16 cellular contexts compared by ENCODE assay signal in the genomic region with DNA sequence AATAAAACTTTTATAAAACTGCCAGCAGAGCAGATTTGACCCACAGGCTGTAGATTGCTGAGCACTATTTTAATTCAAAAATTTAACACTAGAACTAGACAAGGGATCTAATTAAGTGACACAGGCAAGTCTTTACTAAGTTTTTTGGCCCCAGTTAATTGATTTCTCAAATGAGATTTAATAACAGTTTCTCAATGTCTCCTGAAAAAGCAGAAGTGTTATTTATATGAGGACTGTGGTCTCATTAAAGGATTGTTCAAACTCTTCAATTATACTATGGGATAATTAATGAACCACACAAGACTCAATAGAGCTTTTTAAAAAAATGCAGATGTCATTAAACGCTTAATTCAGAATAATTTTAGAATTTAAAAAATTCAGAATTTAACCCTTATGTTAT. TPM values are rescaled to one million over a fixed set of nuclear protein-coding genes. Genes with fewer than 3 reads are reported as not detected.
A peak's percentile ranks its signal among the peaks of the same experiment; 100 is the strongest.
DNase-seq lines count a peak whose midpoint lies in the region; ATAC-seq and TF ChIP-seq lines count a peak whose summit lies in the region.
"Had no signal": no experiment of that assay in that cellular context is flagged by ENCODE, and none has a peak within 500 bp of the region (broad histone marks: within the 10 kb centered on the region; RNA-seq: fewer than 3 reads in every experiment).

No MANE protein-coding gene starts in this region.

- H3K36me3 Mint-ChIP-seq in GM23338 (ENCODE audit: low read depth) (no peaks in the 10 kb centered on the region), chondrocyte (ENCODE audit: low read depth) (peaks cover 3% of the 10 kb centered on the region)
- peaks cover 4% of the 10 kb centered on the region for H3K36me3 Mint-ChIP-seq in effector memory CD8-positive, alpha-beta T cell (ENCODE audit: insufficient read depth)

- TF ChIP-seq CTCF in GM23338 (conservative IDR thresholded peaks at IDR 0.05; ENCODE audit: low read depth in 2 of 2) (no peak), LNCaP clone FGC (IDR thresholded peaks at IDR 0.05; ENCODE audit: control insufficient read depth, extremely low read depth, insufficient read depth) (no peak), chondrocyte (IDR thresholded peaks at IDR 0.05) (no peak), osteoblast (IDR thresholded peaks at IDR 0.05; ENCODE audit: extremely low read depth, low read depth, low read length) (no peak)

- no peak for DNase-seq in GM23338 (ENCODE audit: low spot score)
- no peak for DNase-seq in LNCaP clone FGC (ENCODE audit: low read depth)
- no peak for DNase-seq in chondrocyte (ENCODE audit: low spot score)
- DNase-seq in osteoblast (ENCODE audit: insufficient read length, low spot score, missing footprints): peak; percentile 59
- DNase-seq in effector memory CD8-positive, alpha-beta T cell: no peak
- DNase-seq: activated CD8-positive, alpha-beta memory T cell treated with anti-CD3 and anti-CD28 coated beads, Interleukin-2, amount 50 U/mL, for 4 hours; CD8-positive, alpha-beta T cell; colonic mucosa; H7; NCI-H1092; NCI-H524 treated with DMSO at 0.1 percent for 48 hours; right cardiac atrium; WERI-Rb-1 had no signal

- H3K27ac Mint-ChIP-seq in GM23338 (no peak overlapping the region), chondrocyte (ENCODE audit: unreplicated experiment) (peak overlapping the region; percentile 82)
- H3K27ac Mint-ChIP-seq in effector memory CD8-positive, alpha-beta T cell: no peak overlapping the region
- H3K27ac Mint-ChIP-seq: CD8-positive, alpha-beta T cell had no signal

- H3K4me1 ChIP-seq in GM23338 (ENCODE audit: insufficient read depth): 0 out of 2 replicates have a peak, but pooled peaks cover 14% of the 10 kb centered on the region
- peaks cover 16% of the 10 kb centered on the region for H3K4me1 ChIP-seq in osteoblast (ENCODE audit: insufficient read depth, low read length)
- H3K4me1 ChIP-seq: colonic mucosa had no signal

- H4K20me1 ChIP-seq in GM23338 (replicated peaks; ENCODE audit: insufficient read depth) (0 out of 2 replicates have a peak, but pooled peaks cover 8% of the 10 kb centered on the region), osteoblast (ENCODE audit: insufficient read depth, low read length) (peaks cover 11% of the 10 kb centered on the region)

- H3K36me3 ChIP-seq in GM23338 (ENCODE audit: insufficient read depth) (no peaks in the 10 kb centered on the region), osteoblast (ENCODE audit: insufficient read depth, low read length) (peaks cover 3% of the 10 kb centered on the region)
- H3K36me3 ChIP-seq: colonic mucosa, WERI-Rb-1 had no signal

- no peaks in the 10 kb centered on the region for H3K27me3 ChIP-seq in GM23338 (ENCODE audit: insufficient read depth)
- H3K27me3 ChIP-seq in osteoblast (ENCODE audit: insufficient read depth, low read length): no peaks in the 10 kb centered on the region
- H3K27me3 ChIP-seq: colonic mucosa had no signal

- no peak overlapping the region for H3K4me3 ChIP-seq in GM23338
- peak overlapping the region; percentile 99 for H3K4me3 ChIP-seq in LNCaP clone FGC (ENCODE audit: low read depth, low read length)
- peak overlapping the region; percentile 21 for H3K4me3 ChIP-seq in osteoblast (ENCODE audit: insufficient read depth, low read length)
- H3K4me3 ChIP-seq: colonic mucosa had no signal

- H3K27me3 Mint-ChIP-seq in GM23338 (ENCODE audit: insufficient read depth, low read depth, poor library complexity) (peaks cover 2% of the 10 kb centered on the region), chondrocyte (ENCODE audit: low read depth) (no peaks in the 10 kb centered on the region)
- H3K27me3 Mint-ChIP-seq in effector memory CD8-positive, alpha-beta T cell: no peaks in the 10 kb centered on the region

- H2AFZ ChIP-seq in GM23338: no peak overlapping the region
- no peak overlapping the region for H2AFZ ChIP-seq in osteoblast (ENCODE audit: low read length)

- H3K9me2 ChIP-seq in GM23338 (ENCODE audit: insufficient read depth): no peaks in the 10 kb centered on the region

- peaks cover 58% of the 10 kb centered on the region for H3K79me2 ChIP-seq in GM23338 (replicated peaks; ENCODE audit: insufficient read depth)
- H3K79me2 ChIP-seq in osteoblast (ENCODE audit: insufficient read depth, low read length): peaks cover 64% of the 10 kb centered on the region

- peak overlapping the region; percentile 49 for H3K4me3 Mint-ChIP-seq in GM23338
- peak overlapping the region; percentile 47 for H3K4me3 Mint-ChIP-seq in chondrocyte (ENCODE audit: unreplicated experiment)
- H3K4me3 Mint-ChIP-seq in effector memory CD8-positive, alpha-beta T cell: no peak overlapping the region

- H3K9me3 Mint-ChIP-seq in GM23338 (no peaks in the 10 kb centered on the region), chondrocyte (ENCODE audit: low read depth) (no peaks in the 10 kb centered on the region)
- no peaks in the 10 kb centered on the region for H3K9me3 Mint-ChIP-seq in effector memory CD8-positive, alpha-beta T cell
- H3K9me3 Mint-ChIP-seq: CD8-positive, alpha-beta T cell had no signal

- H3K9me3 ChIP-seq in osteoblast (ENCODE audit: low read depth, low read length): no peaks in the 10 kb centered on the region
- H3K9me3 ChIP-seq: colonic mucosa had no signal

- H3F3A ChIP-seq in GM23338 (replicated peaks; ENCODE audit: low read depth): no peaks in the 10 kb centered on the region

- peak overlapping the region; percentile 87 for H3K4me2 ChIP-seq in GM23338
- H3K4me2 ChIP-seq in osteoblast (ENCODE audit: insufficient read depth, low read length): peak overlapping the region; percentile 96

- peaks cover 11% of the 10 kb centered on the region for H3K4me1 Mint-ChIP-seq in GM23338
- peaks cover 49% of the 10 kb centered on the region for H3K4me1 Mint-ChIP-seq in chondrocyte (ENCODE audit: low read depth)
- H3K4me1 Mint-ChIP-seq in effector memory CD8-positive, alpha-beta T cell (ENCODE audit: low read depth in 2 of 2): peaks cover 17 to 31% of the 10 kb centered on the region in 2 donors

- ATAC-seq in GM23338 (no peak), HG03135 (IDR thresholded peaks at IDR 0.05; ENCODE audit: unreplicated experiment) (no peak), GM18907 (IDR thresholded peaks at IDR 0.05; ENCODE audit: unreplicated experiment) (no peak)
- no peak for ATAC-seq in effector memory CD8-positive, alpha-beta T cell (replicated peaks)
- ATAC-seq: CD8-positive, alpha-beta T cell; right cardiac atrium; Right ventricle myocardium inferior had no signal

- H3K27ac ChIP-seq in GM23338 (ENCODE audit: low read depth) (no peak overlapping the region), osteoblast (ENCODE audit: low read depth, low read length) (no peak overlapping the region)
- H3K27ac ChIP-seq: WERI-Rb-1 had no signal

TF ChIP-seq in GM23338, 12 proteins besides CTCF, POLR2A, EP300 and RAD21 (continues in another document):
- TF ChIP-seq ZNF331 (CRISPR knock-in tag; IDR thresholded peaks at IDR 0.05; ENCODE audit: low read depth): no peak
- no peak for TF ChIP-seq EZH2phosphoT487 (IDR thresholded peaks at IDR 0.05; ENCODE audit: unreplicated experiment)
- no peak for TF ChIP-seq STAT1 (IDR thresholded peaks at IDR 0.05; ENCODE audit: unreplicated experiment)
- no peak for TF ChIP-seq NANOG (IDR thresholded peaks at IDR 0.05; ENCODE audit: borderline replicate concordance)
- TF ChIP-seq, protein P1, sequence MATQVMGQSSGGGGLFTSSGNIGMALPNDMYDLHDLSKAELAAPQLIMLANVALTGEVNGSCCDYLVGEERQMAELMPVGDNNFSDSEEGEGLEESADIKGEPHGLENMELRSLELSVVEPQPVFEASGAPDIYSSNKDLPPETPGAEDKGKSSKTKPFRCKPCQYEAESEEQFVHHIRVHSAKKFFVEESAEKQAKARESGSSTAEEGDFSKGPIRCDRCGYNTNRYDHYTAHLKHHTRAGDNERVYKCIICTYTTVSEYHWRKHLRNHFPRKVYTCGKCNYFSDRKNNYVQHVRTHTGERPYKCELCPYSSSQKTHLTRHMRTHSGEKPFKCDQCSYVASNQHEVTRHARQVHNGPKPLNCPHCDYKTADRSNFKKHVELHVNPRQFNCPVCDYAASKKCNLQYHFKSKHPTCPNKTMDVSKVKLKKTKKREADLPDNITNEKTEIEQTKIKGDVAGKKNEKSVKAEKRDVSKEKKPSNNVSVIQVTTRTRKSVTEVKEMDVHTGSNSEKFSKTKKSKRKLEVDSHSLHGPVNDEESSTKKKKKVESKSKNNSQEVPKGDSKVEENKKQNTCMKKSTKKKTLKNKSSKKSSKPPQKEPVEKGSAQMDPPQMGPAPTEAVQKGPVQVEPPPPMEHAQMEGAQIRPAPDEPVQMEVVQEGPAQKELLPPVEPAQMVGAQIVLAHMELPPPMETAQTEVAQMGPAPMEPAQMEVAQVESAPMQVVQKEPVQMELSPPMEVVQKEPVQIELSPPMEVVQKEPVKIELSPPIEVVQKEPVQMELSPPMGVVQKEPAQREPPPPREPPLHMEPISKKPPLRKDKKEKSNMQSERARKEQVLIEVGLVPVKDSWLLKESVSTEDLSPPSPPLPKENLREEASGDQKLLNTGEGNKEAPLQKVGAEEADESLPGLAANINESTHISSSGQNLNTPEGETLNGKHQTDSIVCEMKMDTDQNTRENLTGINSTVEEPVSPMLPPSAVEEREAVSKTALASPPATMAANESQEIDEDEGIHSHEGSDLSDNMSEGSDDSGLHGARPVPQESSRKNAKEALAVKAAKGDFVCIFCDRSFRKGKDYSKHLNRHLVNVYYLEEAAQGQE (IDR thresholded peaks at IDR 0.05; ENCODE audit: unreplicated experiment): no peak
- no peak for TF ChIP-seq EZH2 (IDR thresholded peaks at IDR 0.05; ENCODE audit: low read depth, unreplicated experiment)
- TF ChIP-seq ZNF114 (CRISPR knock-in tag; IDR thresholded peaks at IDR 0.05): no peak
- TF ChIP-seq POLR2AphosphoS5 (IDR thresholded peaks at IDR 0.05; ENCODE audit: low read depth): no peak
- no peak for TF ChIP-seq ETS1 (IDR thresholded peaks at IDR 0.05)
- no peak for TF ChIP-seq CREB1 (CRISPR knock-in tag; IDR thresholded peaks at IDR 0.05; ENCODE audit: low read depth)

RNA-seq across cellular contexts. Expression of gene HEATR5A, which starts 1.9 kb away (rescaled TPM):
- total RNA-seq in GM23338 (2014; rRNA removed; shearing (Covaris generic)): 21.6 and 25.8 TPM in 2 replicates
- 32.5 and 39.9 TPM in 2 replicates for polyA plus RNA-seq in GM23338 (2016; fragmentation: Nextera tagmentation; extraction: Ambion mirVana)
- total RNA-seq in chondrocyte (57.7 to 74.0 TPM (median 59.3 TPM) in 3 replicates), osteoblast (38.3 and 46.0 TPM in 2 replicates)

RNA-seq across cellular contexts. Expression of gene DTD2, which starts 38.9 kb away (rescaled TPM):
- 37.5 and 39.0 TPM in 2 replicates for total RNA-seq in GM23338 (2014; rRNA removed; shearing (Covaris generic))
- 6.3 and 8.6 TPM in 2 replicates for polyA plus RNA-seq in GM23338 (2016; fragmentation: Nextera tagmentation; extraction: Ambion mirVana)
- 29.5 to 36.1 TPM (median 34.1 TPM) in 3 replicates for total RNA-seq in chondrocyte
- total RNA-seq in osteoblast: 46.0 and 64.1 TPM in 2 replicates

Comparison
In these comparisons a context has a peak if more than half of its experiments do, and no peak if none do; other contexts are left out.
1. H3K4me3 Mint-ChIP-seq: peak in GM23338 (single experiment) and chondrocyte (single experiment); none in effector memory CD8-positive, alpha-beta T cell (0 of 2).